ENCODE assay signal across 9 cellular contexts in genomic region chr10:86966008-86966654, GRCh38. TPM values are rescaled to one million over a fixed set of nuclear protein-coding genes. Genes with fewer than 3 reads are reported as not detected.
DNase-seq lines count a peak whose midpoint lies in the region; FAIRE-seq and TF ChIP-seq lines count a peak whose summit lies in the region.
"Had no signal": no experiment of that assay in that cellular context is flagged by ENCODE, and none has a peak within 500 bp of the region (broad histone marks: within the 10 kb centered on the region; RNA-seq: fewer than 3 reads in every experiment).

No MANE protein-coding gene starts in this region.

- no peaks in the 10 kb centered on the region for H3K36me3 ChIP-seq in mucosa of rectum (ENCODE audit: control insufficient read depth in 2 of 2, insufficient read depth in 2 of 2, low read length in 2 of 2)

- no peak overlapping the region for H3K4me3 ChIP-seq in mucosa of rectum (ENCODE audit: low read length in 2 of 2)

- peaks cover 11% of the 10 kb centered on the region for H3K27me3 Mint-ChIP-seq in activated CD4-positive, alpha-beta memory T cell treated with anti-CD3 and anti-CD28 coated beads, Interleukin-2, amount 10 ng/mL, durations not matched to agents 7 days and 5 days
- H3K27me3 Mint-ChIP-seq in Calu3 (ENCODE audit: unreplicated experiment) = no peaks in the 10 kb centered on the region

- no peaks in the 10 kb centered on the region for H3K36me3 Mint-ChIP-seq in activated CD4-positive, alpha-beta memory T cell treated with anti-CD3 and anti-CD28 coated beads, Interleukin-2, amount 10 ng/mL, durations not matched to agents 7 days and 5 days (ENCODE audit: low read depth)
- H3K36me3 Mint-ChIP-seq in Calu3 (ENCODE audit: insufficient read depth, unreplicated experiment) = no peaks in the 10 kb centered on the region

- H3K4me3 Mint-ChIP-seq in activated CD4-positive, alpha-beta memory T cell treated with anti-CD3 and anti-CD28 coated beads, Interleukin-2, amount 10 ng/mL, durations not matched to agents 7 days and 5 days = peak overlapping the region; percentile 41
- H3K4me3 Mint-ChIP-seq in Calu3 (ENCODE audit: low read depth, unreplicated experiment) = no peak overlapping the region

- intact Hi-C loops in Calu3 (cut with micrococcal nuclease; ENCODE audit: unreplicated experiment) = no loop called here

- DNase-seq in AG08396 (ENCODE audit: low spot score) (peak; percentile 0), GM19239 (ENCODE audit: insufficient read length, low spot score) (no peak), Calu3 (no peak), NCI-H774 (lab: John Stamatoyannopoulos, UW) (no peak), NAMALWA (ENCODE audit: low spot score) (no peak), AG08395 (ENCODE audit: low spot score) (no peak)
- peak; percentile 24 for DNase-seq in activated CD4-positive, alpha-beta memory T cell treated with anti-CD3 and anti-CD28 coated beads, Interleukin-2, amount 10 ng/mL, durations not matched to agents 7 days and 5 days

- H3K4me1 Mint-ChIP-seq in activated CD4-positive, alpha-beta memory T cell treated with anti-CD3 and anti-CD28 coated beads, Interleukin-2, amount 10 ng/mL, durations not matched to agents 7 days and 5 days = peaks cover 33% of the 10 kb centered on the region
- no peaks in the 10 kb centered on the region for H3K4me1 Mint-ChIP-seq in Calu3 (ENCODE audit: low read depth, unreplicated experiment)

- peak overlapping the region; percentile 0 to 7 for H3K9ac ChIP-seq in mucosa of rectum (ENCODE audit: low read depth in 1 of 2, low read length in 2 of 2)

- peak; percentile 87 for FAIRE-seq in GM19239 (lab: Jason Lieb, UNC)

- H3K27ac ChIP-seq in mucosa of rectum (ENCODE audit: low read depth in 2 of 2, low read length in 2 of 2) = no peak overlapping the region

- H3K9me3 ChIP-seq in mucosa of rectum (ENCODE audit: control insufficient read depth in 2 of 2, low read length in 2 of 2) = no peaks in the 10 kb centered on the region

- H3K27ac Mint-ChIP-seq in activated CD4-positive, alpha-beta memory T cell treated with anti-CD3 and anti-CD28 coated beads, Interleukin-2, amount 10 ng/mL, durations not matched to agents 7 days and 5 days = no peak overlapping the region
- no peak overlapping the region for H3K27ac Mint-ChIP-seq in Calu3 (ENCODE audit: unreplicated experiment)

- peaks cover 36 to 42% of the 10 kb centered on the region in 2 donors for H3K4me1 ChIP-seq in mucosa of rectum (ENCODE audit: control insufficient read depth in 2 of 2, insufficient read depth in 2 of 2, low read length in 2 of 2)

- CTCF ChIA-PET in activated CD4-positive, alpha-beta memory T cell treated with anti-CD3 and anti-CD28 coated beads, Interleukin-2, amount 10 ng/mL, durations not matched to agents 7 days and 5 days (lab: Charles Lee) = interaction anchor here (0.6 to 1.6 kb wide), 12 partner anchors 8 to 273 kb away, joined by 3 to 9 read pairs (median 4); partner anchors contain the start of genes BMPR1A and SNCG
- CTCF ChIA-PET in Calu3 (lab: Charles Lee) = interaction anchor here (0.7 to 1.0 kb wide), 5 partner anchors 9 to 89 kb away, joined by 3 to 5 read pairs (median 3); no protein-coding TSS in a partner anchor

- no peaks in the 10 kb centered on the region for H3K9me3 Mint-ChIP-seq in activated CD4-positive, alpha-beta memory T cell treated with anti-CD3 and anti-CD28 coated beads, Interleukin-2, amount 10 ng/mL, durations not matched to agents 7 days and 5 days
- no peaks in the 10 kb centered on the region for H3K9me3 Mint-ChIP-seq in Calu3 (ENCODE audit: low read depth, unreplicated experiment)

- POLR2A ChIA-PET in activated CD4-positive, alpha-beta memory T cell treated with anti-CD3 and anti-CD28 coated beads, Interleukin-2, amount 10 ng/mL, durations not matched to agents 7 days and 5 days (lab: Charles Lee) = interaction anchor here (1.0 to 1.7 kb wide), 6 partner anchors 9 to 129 kb away, joined by 3 to 8 read pairs (median 4); partner anchors contain the start of gene SHLD2

- no peaks in the 10 kb centered on the region for H3K27me3 ChIP-seq in mucosa of rectum (ENCODE audit: control insufficient read depth in 2 of 2, insufficient read depth in 2 of 2, low read length in 2 of 2)

- TF ChIP-seq CTCF in Calu3 (IDR thresholded peaks at IDR 0.05; ENCODE audit: unreplicated experiment) = no peak

- BruUV-seq in Calu3 (replicated peaks; lab: Mats Ljungman, UMichigan) = no TSS peak

RNA-seq across cellular contexts. Expression of gene ADIRF, which starts 2.2 kb away (rescaled TPM):
- not detected for total RNA-seq in activated CD4-positive, alpha-beta memory T cell treated with anti-CD3 and anti-CD28 coated beads, Interleukin-2, amount 10 ng/mL, durations not matched to agents 7 days and 5 days
- 2.2 TPM in 1 of 2 replicates, not detected in the other for total RNA-seq in Calu3 (2022)

RNA-seq across cellular contexts. Expression of gene SNCG, which starts 7.7 kb away (rescaled TPM):
- total RNA-seq in activated CD4-positive, alpha-beta memory T cell treated with anti-CD3 and anti-CD28 coated beads, Interleukin-2, amount 10 ng/mL, durations not matched to agents 7 days and 5 days = not detected
- total RNA-seq in Calu3 (2022) = 7.2 and 11.3 TPM in 2 replicates

RNA-seq across cellular contexts. Expression of gene MMRN2, which starts 8.7 kb away (rescaled TPM):
- total RNA-seq in activated CD4-positive, alpha-beta memory T cell treated with anti-CD3 and anti-CD28 coated beads, Interleukin-2, amount 10 ng/mL, durations not matched to agents 7 days and 5 days = not detected
- 0.83 TPM in 1 of 2 replicates, not detected in the other for total RNA-seq in Calu3 (2022)

RNA-seq across cellular contexts. Expression of gene FAM25A, which starts 54.0 kb away (rescaled TPM):
- not detected for total RNA-seq in activated CD4-positive, alpha-beta memory T cell treated with anti-CD3 and anti-CD28 coated beads, Interleukin-2, amount 10 ng/mL, durations not matched to agents 7 days and 5 days
- total RNA-seq in Calu3 (2022) = not detected in 2 replicates
- total RNA-seq: HT-29 had no signal

Comparison
In these comparisons a context has a peak if more than half of its experiments do, and no peak if none do; other contexts are left out.
1. DNase-seq: peak in AG08396 (single experiment) and activated CD4-positive, alpha-beta memory T cell treated with anti-CD3 and anti-CD28 coated beads, Interleukin-2, amount 10 ng/mL, durations not matched to agents 7 days and 5 days (single experiment); none in GM19239 (single experiment), Calu3 (single experiment), NCI-H774 (single experiment), NAMALWA (single experiment) and AG08395 (single experiment).